Comparison of ENCODE assay signal across 9 cellular contexts in genomic region chr4:154551872-154552686, GRCh38. TPM values are rescaled to one million over a fixed set of nuclear protein-coding genes. Genes with fewer than 3 reads are reported as not detected.
DNase-seq lines count a peak whose midpoint lies in the region; ATAC-seq and TF ChIP-seq lines count a peak whose summit lies in the region.
"Had no signal": no experiment of that assay in that cellular context is flagged by ENCODE, and none has a peak within 500 bp of the region (broad histone marks: within the 10 kb centered on the region; RNA-seq: fewer than 3 reads in every experiment).

No MANE protein-coding gene starts in this region.

- no peaks in the 10 kb centered on the region for H3K9me3 ChIP-seq in naive thymus-derived CD4-positive, alpha-beta T cell (ENCODE audit: control insufficient read depth in 2 of 3, low read length in 3 of 3)

- POLR2A ChIA-PET in naive thymus-derived CD4-positive, alpha-beta T cell (lab: Charles Lee) = no interaction called here

- H3K4me3 ChIP-seq in epithelial cell of esophagus (ENCODE audit: low read length) = no peak overlapping the region
- H3K4me3 ChIP-seq in naive thymus-derived CD4-positive, alpha-beta T cell (ENCODE audit: low read length) = no peak overlapping the region

- H3K36me3 ChIP-seq in naive thymus-derived CD4-positive, alpha-beta T cell (ENCODE audit: control insufficient read depth in 2 of 3, insufficient read depth in 3 of 3, low read length in 3 of 3) = peaks cover 0 to 8% (median 7%) of the 10 kb centered on the region in 3 experiments

- peaks cover 14% of the 10 kb centered on the region for H3K4me1 Mint-ChIP-seq in Calu3 (ENCODE audit: low read depth, unreplicated experiment)
- H3K4me1 Mint-ChIP-seq in naive thymus-derived CD4-positive, alpha-beta T cell = peaks cover 13 to 36% (median 31%) of the 10 kb centered on the region in 7 donors
- peaks cover 13% of the 10 kb centered on the region for H3K4me1 Mint-ChIP-seq in stimulated activated effector memory CD8-positive, alpha-beta T cell treated with anti-CD3 and anti-CD28 coated beads, Interleukin-12 subunit alpha, Interleukin-12 subunit beta, amount 100 ng/mL, for 72 hours

- H3K4me3 Mint-ChIP-seq in Calu3 (ENCODE audit: low read depth, unreplicated experiment) = no peak overlapping the region
- H3K4me3 Mint-ChIP-seq in naive thymus-derived CD4-positive, alpha-beta T cell = peak overlapping the region in 2 of 10 donors; percentile 12 to 17
- no peak overlapping the region for H3K4me3 Mint-ChIP-seq in stimulated activated effector memory CD8-positive, alpha-beta T cell treated with anti-CD3 and anti-CD28 coated beads, Interleukin-12 subunit alpha, Interleukin-12 subunit beta, amount 100 ng/mL, for 72 hours

- DNase-seq in Calu3 (peak; percentile 73), NOMO-1 (lab: John Stamatoyannopoulos, UW; ENCODE audit: unreplicated experiment in 2 of 2) (peak; percentile 12 to 59), epithelial cell of esophagus (ENCODE audit: low read depth) (peak; percentile 88)
- DNase-seq in activated CD8-positive, alpha-beta memory T cell treated with anti-CD3 and anti-CD28 coated beads, Interleukin-2, amount 50 U/mL, for 24 hours (ENCODE audit: extremely low read depth) = peak; percentile 32
- DNase-seq in naive thymus-derived CD4-positive, alpha-beta T cell = peak; percentile 25 to 70 (median 61)
- DNase-seq in stimulated activated effector memory CD8-positive, alpha-beta T cell treated with anti-CD3 and anti-CD28 coated beads, Interleukin-12 subunit alpha, Interleukin-12 subunit beta, amount 100 ng/mL, for 72 hours (ENCODE audit: low spot score in 2 of 2) = peak; percentile 47 to 70

- H3K4me1 ChIP-seq in naive thymus-derived CD4-positive, alpha-beta T cell (ENCODE audit: control insufficient read depth in 2 of 2, insufficient read depth in 2 of 2, low read length in 2 of 2) = peaks cover 6 to 18% of the 10 kb centered on the region in 2 donors

- H3K27me3 Mint-ChIP-seq in Calu3 (ENCODE audit: unreplicated experiment) = no peaks in the 10 kb centered on the region
- H3K27me3 Mint-ChIP-seq in naive thymus-derived CD4-positive, alpha-beta T cell = peaks cover 0 to 5% (median 0%) of the 10 kb centered on the region in 5 donors

- no peaks in the 10 kb centered on the region for H3K27me3 ChIP-seq in naive thymus-derived CD4-positive, alpha-beta T cell (ENCODE audit: control insufficient read depth in 2 of 2, insufficient read depth in 2 of 2, low read length in 2 of 2)

- no peak overlapping the region for H3K27ac ChIP-seq in naive thymus-derived CD4-positive, alpha-beta T cell (ENCODE audit: low read depth, low read length)
- H3K27ac ChIP-seq: epithelial cell of prostate had no signal

- peaks cover 22% of the 10 kb centered on the region for H3K36me3 Mint-ChIP-seq in Calu3 (ENCODE audit: insufficient read depth, unreplicated experiment)
- peaks cover 0 to 7% (median 4%) of the 10 kb centered on the region in 5 donors for H3K36me3 Mint-ChIP-seq in naive thymus-derived CD4-positive, alpha-beta T cell
- peaks cover 24% of the 10 kb centered on the region for H3K36me3 Mint-ChIP-seq in stimulated activated effector memory CD8-positive, alpha-beta T cell treated with anti-CD3 and anti-CD28 coated beads, Interleukin-12 subunit alpha, Interleukin-12 subunit beta, amount 100 ng/mL, for 72 hours

- H3K27ac Mint-ChIP-seq in Calu3 (ENCODE audit: unreplicated experiment) = no peak overlapping the region
- H3K27ac Mint-ChIP-seq in naive thymus-derived CD4-positive, alpha-beta T cell = peak overlapping the region in 3 of 9 donors; percentile 41 to 67 (median 43)
- H3K27ac Mint-ChIP-seq in stimulated activated effector memory CD8-positive, alpha-beta T cell treated with anti-CD3 and anti-CD28 coated beads, Interleukin-12 subunit alpha, Interleukin-12 subunit beta, amount 100 ng/mL, for 72 hours = no peak overlapping the region

- ATAC-seq in GM19468 (IDR thresholded peaks at IDR 0.05; ENCODE audit: extremely low read depth, unreplicated experiment) = peak; percentile 22
- peak; percentile 41 for ATAC-seq in HG03575 (IDR thresholded peaks at IDR 0.05; ENCODE audit: extremely low read depth, insufficient number of reproducible peaks, low FRiP score, unreplicated experiment)
- peak; percentile 61 for ATAC-seq in naive thymus-derived CD4-positive, alpha-beta T cell
- peak; percentile 64 for ATAC-seq in stimulated activated effector memory CD8-positive, alpha-beta T cell treated with anti-CD3 and anti-CD28 coated beads, Interleukin-12 subunit alpha, Interleukin-12 subunit beta, amount 100 ng/mL, for 72 hours

- peak; percentile 63 for TF ChIP-seq CTCF in Calu3 (IDR thresholded peaks at IDR 0.05; ENCODE audit: unreplicated experiment)
- TF ChIP-seq CTCF in epithelial cell of esophagus (IDR thresholded peaks at IDR 0.05; ENCODE audit: insufficient read depth, low read depth, low read length, missing control alignments) = peak; percentile 86

- no peaks in the 10 kb centered on the region for H3K9me3 Mint-ChIP-seq in Calu3 (ENCODE audit: low read depth, unreplicated experiment)
- H3K9me3 Mint-ChIP-seq in naive thymus-derived CD4-positive, alpha-beta T cell = peaks cover 0 to 2% (median 0%) of the 10 kb centered on the region in 11 donors
- H3K9me3 Mint-ChIP-seq in stimulated activated effector memory CD8-positive, alpha-beta T cell treated with anti-CD3 and anti-CD28 coated beads, Interleukin-12 subunit alpha, Interleukin-12 subunit beta, amount 100 ng/mL, for 72 hours = no peaks in the 10 kb centered on the region

- CTCF ChIA-PET in Calu3 (lab: Charles Lee) = interaction anchor here (0.9 to 1.8 kb wide), 4 partner anchors 67 to 73 kb away, joined by 4 to 9 read pairs (median 4); no protein-coding TSS in a partner anchor
- CTCF ChIA-PET in naive thymus-derived CD4-positive, alpha-beta T cell (lab: Charles Lee) = interaction anchor here (0.6 to 2.8 kb wide), 10 partner anchors 32 to 1780 kb away, joined by 3 to 24 read pairs (median 4); no protein-coding TSS in a partner anchor

- no TSS peak for BruUV-seq in Calu3 (replicated peaks; lab: Mats Ljungman, UMichigan)

- intact Hi-C loops in Calu3 (cut with micrococcal nuclease; ENCODE audit: unreplicated experiment) = loop anchor here (1.0 to 10.0 kb wide), 3 partner anchors 70 to 383 kb away; no protein-coding TSS in a partner anchor
- intact Hi-C loops in naive thymus-derived CD4-positive, alpha-beta T cell (cut with micrococcal nuclease) = loop anchor here (1.0 to 10.0 kb wide), 13 partner anchors 66 to 1771 kb away; partner anchors contain the start of genes CTSO (in 1 of the 2), LRAT (in 1 of the 2) and MND1 (in 1 of the 2)

RNA-seq across cellular contexts. Expression of gene PLRG1, which starts 1.9 kb away (rescaled TPM):
- total RNA-seq in Calu3 (2022) = 63.1 and 72.5 TPM in 2 replicates
- total RNA-seq in naive thymus-derived CD4-positive, alpha-beta T cell = 10 to 100 TPM; 43.6 to 88.4 (median 78.1) TPM
- polyA plus RNA-seq in naive thymus-derived CD4-positive, alpha-beta T cell = 10 to 100 TPM; 93.6 to 99.4 TPM

RNA-seq across cellular contexts. Expression of gene FGB, which starts 10.7 kb away (rescaled TPM):
- total RNA-seq in Calu3 (2022) = 0.38 and 0.59 TPM in 2 replicates
- total RNA-seq in naive thymus-derived CD4-positive, alpha-beta T cell = not detected
- polyA plus RNA-seq in naive thymus-derived CD4-positive, alpha-beta T cell = not detected

RNA-seq across cellular contexts. Expression of gene FGA, which starts 38.5 kb away (rescaled TPM):
- total RNA-seq in Calu3 (2022) = 0.34 TPM in 1 of 2 replicates, not detected in the other
- total RNA-seq in naive thymus-derived CD4-positive, alpha-beta T cell = not detected
- not detected for polyA plus RNA-seq in naive thymus-derived CD4-positive, alpha-beta T cell

Comparison
In these comparisons a context has a peak if more than half of its experiments do, and no peak if none do; other contexts are left out.
1. DNase-seq: peak in every context shown above with its lines; median percentile 88 in epithelial cell of esophagus; 73 in Calu3; 61 in naive thymus-derived CD4-positive, alpha-beta T cell; 58 in stimulated activated effector memory CD8-positive, alpha-beta T cell treated with anti-CD3 and anti-CD28 coated beads, Interleukin-12 subunit alpha, Interleukin-12 subunit beta, amount 100 ng/mL, for 72 hours; 36 in NOMO-1; 32 in activated CD8-positive, alpha-beta memory T cell treated with anti-CD3 and anti-CD28 coated beads, Interleukin-2, amount 50 U/mL, for 24 hours.